ENCODE assay signal across 8 cellular contexts in the genomic region with DNA sequence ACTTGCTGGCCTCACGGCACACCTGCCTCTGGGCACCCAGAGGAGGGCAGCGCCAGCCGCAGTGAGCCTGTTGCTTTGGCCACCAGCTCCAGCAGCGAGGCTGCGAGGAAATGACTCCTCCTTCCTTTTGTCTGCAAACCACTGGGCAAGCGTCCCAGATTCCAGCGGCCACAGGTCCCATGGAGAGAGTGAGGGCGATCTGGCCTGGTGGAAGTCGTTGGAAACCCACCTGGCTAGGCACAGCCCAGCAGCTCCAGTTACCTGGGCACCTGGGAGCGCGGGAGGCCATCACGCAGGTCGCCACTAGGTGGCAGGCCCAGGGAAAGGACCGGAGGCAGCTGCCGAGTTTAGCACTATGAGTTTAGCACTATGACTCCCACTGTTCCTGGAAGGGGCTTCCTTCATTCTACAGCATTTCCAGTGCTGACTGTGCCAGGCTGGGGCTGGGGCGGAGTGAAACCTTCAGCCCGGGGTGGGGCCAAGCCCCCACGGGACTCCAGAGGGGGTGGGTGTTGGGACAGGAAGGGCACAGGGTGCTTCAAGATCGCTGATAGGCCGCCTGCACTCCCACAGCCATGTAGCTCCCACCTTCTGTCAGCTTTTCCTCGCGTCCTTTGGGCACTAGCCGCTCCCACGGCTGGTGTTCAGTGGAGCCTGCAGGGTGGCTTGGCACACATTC. TPM values are rescaled to one million over a fixed set of nuclear protein-coding genes. Genes with fewer than 3 reads are reported as not detected.
DNase-seq lines count a peak whose midpoint lies in the region; ATAC-seq and TF ChIP-seq lines count a peak whose summit lies in the region.

No MANE protein-coding gene starts in this region.

- H3K14ac ChIP-seq in trophoblast cell (ENCODE audit: low read length): no peak overlapping the region

- H4K8ac ChIP-seq in trophoblast cell (ENCODE audit: low read depth, low read length): no peak overlapping the region

- H3K23ac ChIP-seq in trophoblast cell (ENCODE audit: low read length): no peak overlapping the region

- no peaks in the 10 kb centered on the region for H3K79me1 ChIP-seq in trophoblast cell (ENCODE audit: low read length)

- H3K4me3 ChIP-seq in GM23248 (no peak overlapping the region), epithelial cell of esophagus (ENCODE audit: low read length) (no peak overlapping the region), trophoblast cell (ENCODE audit: low read depth, low read length) (no peak overlapping the region)

- H3K4ac ChIP-seq in trophoblast cell (ENCODE audit: low read depth, low read length): no peak overlapping the region

- H4K12ac ChIP-seq in trophoblast cell (ENCODE audit: low read depth, low read length): no peak overlapping the region

- H3F3A ChIP-seq in GM23248 (ENCODE audit: insufficient read depth): 0 out of 2 replicates have a peak, but pooled peaks cover 3% of the 10 kb centered on the region

- H3K27me3 ChIP-seq in GM23248 (replicated peaks; ENCODE audit: insufficient read depth) (peaks cover 56% of the 10 kb centered on the region), trophoblast cell (ENCODE audit: insufficient read depth, low read length) (peaks cover 59% of the 10 kb centered on the region)

- H4K20me1 ChIP-seq in GM23248 (ENCODE audit: insufficient read depth): no peaks in the 10 kb centered on the region

- H3K27ac ChIP-seq in GM23248 (no peak overlapping the region), trophoblast cell (ENCODE audit: low read depth, low read length) (no peak overlapping the region)

- H3K9me3 ChIP-seq in GM23248 (ENCODE audit: low read depth) (no peaks in the 10 kb centered on the region), trophoblast cell (ENCODE audit: insufficient read depth, low read depth, low read length) (peaks cover 7% of the 10 kb centered on the region)

- 7% methylated on average over 24 of the region's 24 CpGs for WGBS in GM23248 (ENCODE audit: low coverage in 1 of 2, low lambda C conversion rate in 2 of 2, missing lambda C conversion rate in 2 of 2), 2 experiments
- WGBS in trophoblast cell (ENCODE audit: extremely low coverage, insufficient coverage, insufficient read length): no CpG with 5 or more reads among the region's 24 CpGs

- DNase-seq in AML-193 (lab: John Stamatoyannopoulos, UW) (peak; percentile 12 to 15), GM23248 (peak; percentile 74), NCI-H526 treated with DMSO at 0.1 percent for 48 hours (lab: John Stamatoyannopoulos, UW) (peak; percentile 83), epithelial cell of esophagus (ENCODE audit: low read depth) (peak; percentile 83), trophoblast cell (peak; percentile 74 to 85)
- peak; percentile 31 to 59 for DNase-seq in activated CD8-positive, alpha-beta memory T cell treated with anti-CD3 and anti-CD28 coated beads for 1 hour (ENCODE audit: extremely low read depth in 1 of 2, low read depth in 1 of 2)

- no peak for ATAC-seq in HG02610 (IDR thresholded peaks at IDR 0.05; ENCODE audit: unreplicated experiment)
- no peak for ATAC-seq in HG03565 (IDR thresholded peaks at IDR 0.05; ENCODE audit: unreplicated experiment)

- H2BK12ac ChIP-seq in trophoblast cell (ENCODE audit: low read length): no peak overlapping the region

- H4K91ac ChIP-seq in trophoblast cell (ENCODE audit: low read depth, low read length): no peak overlapping the region

- no peak overlapping the region for H2BK120ac ChIP-seq in trophoblast cell (ENCODE audit: insufficient read depth, low read length, poor library complexity)

- no peak overlapping the region for H3K4me2 ChIP-seq in GM23248 (ENCODE audit: unreplicated experiment)
- H3K4me2 ChIP-seq in trophoblast cell (ENCODE audit: low read length): no peak overlapping the region

- H3K9ac ChIP-seq in GM23248 (no peak overlapping the region), trophoblast cell (ENCODE audit: low read length) (no peak overlapping the region)

- H2AFZ ChIP-seq in GM23248: no peak overlapping the region
- H2AFZ ChIP-seq in trophoblast cell (ENCODE audit: insufficient read depth, low read length, poor library complexity): no peak overlapping the region

- TF ChIP-seq CTCF in epithelial cell of esophagus (IDR thresholded peaks at IDR 0.05; ENCODE audit: insufficient read depth, low read depth, low read length, missing control alignments): peak; percentile 86

- in situ Hi-C loops in GM23248 (cut with MboI): no loop called here

- peaks cover 11% of the 10 kb centered on the region for H3K4me1 ChIP-seq in GM23248 (ENCODE audit: insufficient read depth)
- peaks cover 2 to 11% of the 10 kb centered on the region in 2 experiments for H3K4me1 ChIP-seq in trophoblast cell (ENCODE audit: control insufficient read depth in 1 of 2, insufficient read depth in 2 of 2, low read length in 2 of 2)

- H3K18ac ChIP-seq in trophoblast cell (ENCODE audit: low read length): no peak overlapping the region

- no peak overlapping the region for H2AK5ac ChIP-seq in trophoblast cell (ENCODE audit: low read length)

- no peak overlapping the region for H2BK5ac ChIP-seq in trophoblast cell (ENCODE audit: low read depth, low read length, poor library complexity)

- H3K9me2 ChIP-seq in GM23248 (ENCODE audit: insufficient read depth): no peaks in the 10 kb centered on the region

- H3K36me3 ChIP-seq in GM23248 (ENCODE audit: low read depth): no peaks in the 10 kb centered on the region
- no peaks in the 10 kb centered on the region for H3K36me3 ChIP-seq in trophoblast cell (ENCODE audit: control insufficient read depth in 1 of 2, insufficient read depth in 2 of 2, low read length in 2 of 2)

- H3K79me2 ChIP-seq in GM23248 (ENCODE audit: insufficient read depth) (no peaks in the 10 kb centered on the region), trophoblast cell (ENCODE audit: control insufficient read depth, insufficient read depth, low read length, poor library complexity) (no peaks in the 10 kb centered on the region)

RNA-seq across cellular contexts. Expression of gene ESPN, which starts 1.1 kb away (rescaled TPM):
- not detected in 2 replicates for total RNA-seq in GM23248 (2014; rRNA removed; shearing (Covaris generic))
- not detected in 2 replicates for polyA plus RNA-seq in GM23248 (2016; fragmentation: Nextera tagmentation; extraction: Ambion mirVana)
- polyA plus RNA-seq in trophoblast cell (2013): 5.8 and 6.9 TPM in 2 replicates

RNA-seq across cellular contexts. Expression of gene HES2, which starts 3.7 kb away (rescaled TPM):
- total RNA-seq in GM23248 (2014; rRNA removed; shearing (Covaris generic)): not detected in 2 replicates
- not detected in 2 replicates for polyA plus RNA-seq in GM23248 (2016; fragmentation: Nextera tagmentation; extraction: Ambion mirVana)
- polyA plus RNA-seq in trophoblast cell (2013): 33.7 and 41.0 TPM in 2 replicates

RNA-seq across cellular contexts. Expression of gene ACOT7, which starts 29.9 kb away (rescaled TPM):
- total RNA-seq in GM23248 (2014; rRNA removed; shearing (Covaris generic)): 20.0 and 25.7 TPM in 2 replicates
- polyA plus RNA-seq in GM23248 (2016; fragmentation: Nextera tagmentation; extraction: Ambion mirVana): 74.7 and 79.2 TPM in 2 replicates
- 30.7 and 31.4 TPM in 2 replicates for polyA plus RNA-seq in trophoblast cell (2013)

RNA-seq across cellular contexts. Expression of gene TNFRSF25, which starts 42.5 kb away (rescaled TPM):
- 5.6 and 12.1 TPM in 2 replicates for total RNA-seq in GM23248 (2014; rRNA removed; shearing (Covaris generic))
- 2.5 and 3.1 TPM in 2 replicates for polyA plus RNA-seq in GM23248 (2016; fragmentation: Nextera tagmentation; extraction: Ambion mirVana)
- polyA plus RNA-seq in trophoblast cell (2013): 22.6 and 23.0 TPM in 2 replicates

Comparison
In these comparisons a context has a peak if more than half of its experiments do, and no peak if none do; other contexts are left out.
1. DNase-seq: peak in every context shown above with its lines; median percentile 83 in NCI-H526 treated with DMSO at 0.1 percent for 48 hours; 83 in epithelial cell of esophagus; 80 in trophoblast cell; 74 in GM23248; 45 in activated CD8-positive, alpha-beta memory T cell treated with anti-CD3 and anti-CD28 coated beads for 1 hour; 14 in AML-193.